Comparison of ENCODE assay signal across 8 cellular contexts in genomic region chr10:45008524-45009161, GRCh38. TPM values are rescaled to one million over a fixed set of nuclear protein-coding genes. Genes with fewer than 3 reads are reported as not detected.
DNase-seq lines count a peak whose midpoint lies in the region; ATAC-seq, FAIRE-seq and TF ChIP-seq lines count a peak whose summit lies in the region.

No MANE protein-coding gene starts in this region.

- no TSS peak for BruUV-seq in GM12878 (replicated peaks; lab: Mats Ljungman, UMichigan)

- H3K4me3 ChIP-seq in GM12878 (no peak overlapping the region), iPS DF 6.9 (ENCODE audit: low read length) (no peak overlapping the region)

- WGBS in GM12878 (ENCODE audit: insufficient coverage, insufficient replicate concordance, low lambda C conversion rate, missing lambda C conversion rate) = 28% methylated on average over 8 of the region's 8 CpGs
- WGBS in iPS DF 6.9 (ENCODE audit: insufficient coverage, insufficient read length) = no CpG with 5 or more reads among the region's 8 CpGs

- in situ Hi-C loops in GM12878 (cut with MboI) = loop anchor here (10.0 kb wide), 1 partner anchor 1016 kb away; no protein-coding TSS in a partner anchor

- H3K4me1 Mint-ChIP-seq in stimulated activated effector memory CD8-positive, alpha-beta T cell treated with anti-CD3 and anti-CD28 coated beads, Interleukin-12 subunit alpha, Interleukin-12 subunit beta, amount 100 ng/mL, for 72 hours = no peaks in the 10 kb centered on the region

- FAIRE-seq in G401.6 (lab: Jason Lieb, UNC) = peak; percentile 97
- FAIRE-seq in GM12878 (lab: Jason Lieb, UNC) = peak; percentile 93

- SMC1A ChIA-PET in GM12878 (lab: Charles Lee; ENCODE audit: uncharacterized antibody, unreplicated experiment) = interaction anchor here (0.8 to 1.4 kb wide), 2 partner anchors 47 to 227 kb away, joined by 3 to 6 read pairs; no protein-coding TSS in a partner anchor

- no peaks in the 10 kb centered on the region for H3K79me2 ChIP-seq in GM12878 (ENCODE audit: control insufficient read depth, insufficient read depth, low read length)

- DNase-seq in HT-29 (ENCODE audit: low spot score) (peak; percentile 92), NCI-H82 treated with DMSO at 0.1 percent for 48 hours (lab: John Stamatoyannopoulos, UW; ENCODE audit: unreplicated experiment) (peak; percentile 73), GM12878 (ENCODE audit: low read depth, low spot score) (peak; percentile 35), iPS DF 6.9 (ENCODE audit: low read depth, low spot score) (peak; percentile 57), NK-92 (lab: John Stamatoyannopoulos, UW; ENCODE audit: unreplicated experiment) (no peak)
- DNase-seq in stimulated activated effector memory CD8-positive, alpha-beta T cell treated with anti-CD3 and anti-CD28 coated beads, Interleukin-12 subunit alpha, Interleukin-12 subunit beta, amount 100 ng/mL, for 72 hours (ENCODE audit: low spot score in 2 of 2) = peak in 1 of 2 donors; percentile 57

- H3K4me2 ChIP-seq in GM12878 (ENCODE audit: control insufficient read depth, insufficient read depth) = no peak overlapping the region

- intact Hi-C loops in GM12878 (cut with micrococcal nuclease; ENCODE audit: unreplicated experiment) = loop anchor here (2.0 to 10.0 kb wide), 3 partner anchors 76 to 946 kb away; no protein-coding TSS in a partner anchor

- H3K4me1 ChIP-seq in GM12878 (ENCODE audit: control insufficient read depth, insufficient read depth, low read length) = no peaks in the 10 kb centered on the region
- no peaks in the 10 kb centered on the region for H3K4me1 ChIP-seq in iPS DF 6.9 (ENCODE audit: control insufficient read depth, insufficient read depth, low read length)

- no peaks in the 10 kb centered on the region for H4K20me1 ChIP-seq in GM12878 (ENCODE audit: control insufficient read depth, insufficient read depth)

- peaks cover 2% of the 10 kb centered on the region for H3K9me3 Mint-ChIP-seq in stimulated activated effector memory CD8-positive, alpha-beta T cell treated with anti-CD3 and anti-CD28 coated beads, Interleukin-12 subunit alpha, Interleukin-12 subunit beta, amount 100 ng/mL, for 72 hours

- no peak for TF ChIP-seq POLR2A in GM12878 (IDR thresholded peaks at IDR 0.05; ENCODE audit: low read depth, low read length)

- POLR2A ChIA-PET in GM12878 (lab: Charles Lee) = no interaction called here

- no peak overlapping the region for H3K9ac ChIP-seq in GM12878 (ENCODE audit: control insufficient read depth, insufficient read depth, low read length)

- H3K27me3 ChIP-seq in GM12878 (replicated peaks in 1 of 2; ENCODE audit: control insufficient read depth in 2 of 2, insufficient read depth in 2 of 2, low read length in 1 of 2) = no peaks in the 10 kb centered on the region
- H3K27me3 ChIP-seq in iPS DF 6.9 (ENCODE audit: control insufficient read depth, insufficient read depth, low read length) = no peaks in the 10 kb centered on the region

- ATAC-seq in GM21447 (IDR thresholded peaks at IDR 0.05; ENCODE audit: unreplicated experiment) (peak; percentile 81), GM12878 (peak; percentile 94)
- peak; percentile 60 for ATAC-seq in stimulated activated effector memory CD8-positive, alpha-beta T cell treated with anti-CD3 and anti-CD28 coated beads, Interleukin-12 subunit alpha, Interleukin-12 subunit beta, amount 100 ng/mL, for 72 hours

- peak; percentile 65 to 83 (median 80) for TF ChIP-seq CTCF in GM12878 (IDR thresholded peaks at IDR 0.05 in 2 of 3, conservative IDR thresholded peaks at IDR 0.05 in 1 of 3; ENCODE audit: control insufficient read depth in 2 of 3, extremely low read depth in 1 of 3, insufficient read depth in 1 of 3, low read depth in 3 of 3, low read length in 3 of 3)

- H3K9me3 ChIP-seq in GM12878 (replicated peaks; ENCODE audit: control insufficient read depth, insufficient read depth, low read length) (peaks cover 1% of the 10 kb centered on the region), iPS DF 6.9 (ENCODE audit: control insufficient read depth, insufficient read depth, low read length) (no peaks in the 10 kb centered on the region)

- TF ChIP-seq RAD21 in GM12878 (IDR thresholded peaks at IDR 0.05; ENCODE audit: insufficient read depth, low read depth, low read length) = peak; percentile 78

- TF ChIP-seq EP300 in GM12878 (IDR thresholded peaks at IDR 0.05; ENCODE audit: borderline replicate concordance in 1 of 2, control insufficient read depth in 1 of 2, low read depth in 2 of 2, low read length in 2 of 2) = no peak

- H3K27ac Mint-ChIP-seq in stimulated activated effector memory CD8-positive, alpha-beta T cell treated with anti-CD3 and anti-CD28 coated beads, Interleukin-12 subunit alpha, Interleukin-12 subunit beta, amount 100 ng/mL, for 72 hours = no peak overlapping the region

- H3K36me3 ChIP-seq in GM12878 (ENCODE audit: control insufficient read depth in 2 of 2, insufficient read depth in 2 of 2, low read length in 1 of 2) (0 out of 4 replicates have a peak, but pooled peaks cover 0 to 3% of the 10 kb centered on the region in 2 experiments), iPS DF 6.9 (ENCODE audit: control insufficient read depth, insufficient read depth, low read length) (no peaks in the 10 kb centered on the region; the same call in 1 of the 2 replicates)

- no peak overlapping the region for H2AFZ ChIP-seq in GM12878 (ENCODE audit: control insufficient read depth, low read depth, low read length)

- H3K36me3 Mint-ChIP-seq in stimulated activated effector memory CD8-positive, alpha-beta T cell treated with anti-CD3 and anti-CD28 coated beads, Interleukin-12 subunit alpha, Interleukin-12 subunit beta, amount 100 ng/mL, for 72 hours = peaks cover 25% of the 10 kb centered on the region

- CTCF ChIA-PET in GM12878 (lab: Yijun Ruan, JAX) = interaction anchor here (0.8 to 3.4 kb wide), 4 partner anchors 76 to 226 kb away, joined by 3 to 28 read pairs (median 6); no protein-coding TSS in a partner anchor

- no peak overlapping the region for H3K27ac ChIP-seq in GM12878 (ENCODE audit: control insufficient read depth, insufficient read depth)
- no peak overlapping the region for H3K27ac ChIP-seq in iPS DF 6.9 (ENCODE audit: low read length)

- H3K4me3 Mint-ChIP-seq in stimulated activated effector memory CD8-positive, alpha-beta T cell treated with anti-CD3 and anti-CD28 coated beads, Interleukin-12 subunit alpha, Interleukin-12 subunit beta, amount 100 ng/mL, for 72 hours = no peak overlapping the region

- RAD21 ChIA-PET in GM12878 (lab: Charles Lee; ENCODE audit: unreplicated experiment) = interaction anchor here (0.8 to 1.7 kb wide), 3 partner anchors 75 to 226 kb away, joined by 3 to 4 read pairs (median 3); no protein-coding TSS in a partner anchor

RNA-seq across cellular contexts. Expression of gene ZNF22, which starts 7.9 kb away (rescaled TPM):
- 8.1 and 11.7 TPM in 2 replicates for total RNA-seq in HT-29 (2014; rRNA removed; shearing (Covaris generic))
- total RNA-seq in GM12878 (2013; cell fraction: nucleolus; rRNA removed) = 15.8 and 16.7 TPM in 2 replicates
- total RNA-seq in GM12878 (2014; rRNA removed) (31.1 and 42.1 TPM in 2 replicates), GM12878 (2014; rRNA removed; fragmentation: Illumina TruSeq; extraction: Trizol) (44.2 and 44.5 TPM in 2 replicates), GM12878 (2021) (31.1 and 34.7 TPM in 2 replicates)
- polyA plus RNA-seq in GM12878 (2011; ENCODE audit: low read depth) = 20.2 TPM
- polyA plus RNA-seq in GM12878 (2011; rRNA removed) (33.1 and 49.3 TPM in 2 replicates), GM12878 (2014; fragmentation: Illumina TruSeq; extraction: Trizol) (43.4 and 59.1 TPM in 2 replicates), GM12878 (2014; fragmentation: Nextera tagmentation; extraction: Ambion mirVana) (10 to 100 TPM; 47.4 to 74.4 TPM), GM12878 (2014; rRNA removed) (26.7 and 32.3 TPM in 2 replicates), GM12878 (2016; fragmentation: Nextera tagmentation; extraction: Ambion mirVana) (10 to 100 TPM; 47.2 to 48.4 TPM)
- 10.8 and 12.9 TPM in 2 replicates for polyA plus RNA-seq in GM12878 (2011; cell fraction: cytosol; rRNA removed)
- 11.1 and 11.3 TPM in 2 replicates for polyA plus RNA-seq in GM12878 (2011; cell fraction: nucleus; rRNA removed)
- 21.5 and 21.7 TPM in 2 replicates for polyA plus RNA-seq in GM12878 (2012)
- 8.3 and 8.7 TPM in 2 replicates for polyA minus RNA-seq in GM12878 (2011; rRNA and poly(A)+ RNA removed)
- polyA minus RNA-seq in GM12878 (2011; cell fraction: cytosol; rRNA and poly(A)+ RNA removed) = 4.4 and 5.1 TPM in 2 replicates
- 5.2 and 6.5 TPM in 2 replicates for polyA minus RNA-seq in GM12878 (2011; cell fraction: nucleus; rRNA and poly(A)+ RNA removed)

RNA-seq across cellular contexts. Expression of gene DEPP1, which starts 30.0 kb away (rescaled TPM):
- 67.2 and 68.3 TPM in 2 replicates for total RNA-seq in HT-29 (2014; rRNA removed; shearing (Covaris generic))
- total RNA-seq in GM12878 (2013; cell fraction: nucleolus; rRNA removed) = 23.8 and 31.1 TPM in 2 replicates
- total RNA-seq in GM12878 (2014; rRNA removed) = 7.8 and 8.4 TPM in 2 replicates
- total RNA-seq in GM12878 (2014; rRNA removed; fragmentation: Illumina TruSeq; extraction: Trizol) = 5.6 and 5.7 TPM in 2 replicates
- 8.6 and 8.9 TPM in 2 replicates for total RNA-seq in GM12878 (2021)
- 1.2 TPM for polyA plus RNA-seq in GM12878 (2011; ENCODE audit: low read depth)
- polyA plus RNA-seq in GM12878 (2011; rRNA removed) = 2.4 and 4.5 TPM in 2 replicates
- polyA plus RNA-seq in GM12878 (2011; cell fraction: cytosol; rRNA removed) = 5.2 and 6.2 TPM in 2 replicates
- polyA plus RNA-seq in GM12878 (2011; cell fraction: nucleus; rRNA removed) = 3.0 and 3.7 TPM in 2 replicates
- 2.1 and 4.4 TPM in 2 replicates for polyA plus RNA-seq in GM12878 (2012)
- polyA plus RNA-seq in GM12878 (2014; fragmentation: Illumina TruSeq; extraction: Trizol) = 3.8 and 6.1 TPM in 2 replicates
- polyA plus RNA-seq in GM12878 (2014; fragmentation: Nextera tagmentation; extraction: Ambion mirVana) = 1 to 10 TPM; 1.7 to 1.8 TPM
- polyA plus RNA-seq in GM12878 (2014; rRNA removed) = 8.5 TPM in 2 replicates
- 10 to 100 TPM; 11.0 to 12.1 TPM for polyA plus RNA-seq in GM12878 (2016; fragmentation: Nextera tagmentation; extraction: Ambion mirVana)
- polyA minus RNA-seq in GM12878 (2011; rRNA and poly(A)+ RNA removed) = 6.1 and 8.3 TPM in 2 replicates
- 2.6 and 3.1 TPM in 2 replicates for polyA minus RNA-seq in GM12878 (2011; cell fraction: cytosol; rRNA and poly(A)+ RNA removed)
- 8.7 and 10.1 TPM in 2 replicates for polyA minus RNA-seq in GM12878 (2011; cell fraction: nucleus; rRNA and poly(A)+ RNA removed)

RNA-seq across cellular contexts. Expression of gene RASSF4, which starts 49.0 kb away (rescaled TPM):
- total RNA-seq in HT-29 (2014; rRNA removed; shearing (Covaris generic)) = 1.2 and 2.7 TPM in 2 replicates
- 175 and 194 TPM in 2 replicates for total RNA-seq in GM12878 (2013; cell fraction: nucleolus; rRNA removed)
- total RNA-seq in GM12878 (2014; rRNA removed) (15.6 and 16.5 TPM in 2 replicates), GM12878 (2014; rRNA removed; fragmentation: Illumina TruSeq; extraction: Trizol) (10.9 and 11.9 TPM in 2 replicates), GM12878 (2021) (20.0 and 21.1 TPM in 2 replicates)
- 9.8 TPM for polyA plus RNA-seq in GM12878 (2011; ENCODE audit: low read depth)
- polyA plus RNA-seq in GM12878 (2011; rRNA removed) (50.8 and 71.1 TPM in 2 replicates), GM12878 (2014; fragmentation: Illumina TruSeq; extraction: Trizol) (6.3 and 10.7 TPM in 2 replicates), GM12878 (2014; fragmentation: Nextera tagmentation; extraction: Ambion mirVana) (1 to 10 TPM; 3.7 to 4.0 TPM), GM12878 (2014; rRNA removed) (17.1 and 19.4 TPM in 2 replicates), GM12878 (2016; fragmentation: Nextera tagmentation; extraction: Ambion mirVana) (10 to 100 TPM; 17.1 to 19.1 TPM)
- polyA plus RNA-seq in GM12878 (2011; cell fraction: cytosol; rRNA removed) = 55.8 and 83.7 TPM in 2 replicates
- 307 and 389 TPM in 2 replicates for polyA plus RNA-seq in GM12878 (2011; cell fraction: nucleus; rRNA removed)
- polyA plus RNA-seq in GM12878 (2012) = 16.9 and 18.3 TPM in 2 replicates
- 45.6 and 75.7 TPM in 2 replicates for polyA minus RNA-seq in GM12878 (2011; rRNA and poly(A)+ RNA removed)
- polyA minus RNA-seq in GM12878 (2011; cell fraction: cytosol; rRNA and poly(A)+ RNA removed) = 17.1 and 19.4 TPM in 2 replicates
- 66.4 and 98.8 TPM in 2 replicates for polyA minus RNA-seq in GM12878 (2011; cell fraction: nucleus; rRNA and poly(A)+ RNA removed)
